Comparison of ENCODE assay signal across 24 cellular contexts in the genomic region with DNA sequence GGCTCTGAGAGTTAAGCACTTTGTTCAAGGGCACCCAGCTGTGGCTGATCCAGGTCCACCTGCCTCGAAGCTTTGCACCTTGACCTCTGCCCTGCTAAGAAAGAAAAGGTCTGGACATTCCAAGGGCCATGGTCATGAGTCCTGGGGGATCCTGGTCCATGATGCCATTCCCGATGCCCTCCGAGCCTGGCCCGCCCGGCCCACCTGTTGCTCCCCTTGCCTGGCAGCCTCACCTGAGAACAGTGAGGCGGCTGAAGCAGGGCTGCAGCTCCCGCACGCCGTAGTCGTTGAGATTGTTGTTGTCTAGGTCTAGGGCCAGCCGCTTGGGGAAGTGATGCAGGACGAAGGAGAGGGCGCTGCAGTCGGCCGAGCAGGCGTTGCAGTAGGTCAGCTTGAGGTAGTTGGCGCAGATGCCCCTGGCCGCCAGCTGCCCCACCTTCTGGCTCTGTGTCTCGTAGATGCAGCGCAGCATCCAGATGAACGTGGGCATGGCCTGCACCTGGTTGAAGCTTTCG.
"Had no signal": no experiment of that assay in that cellular context is flagged by ENCODE, and none has a peak within 500 bp of the region (broad histone marks: within the 10 kb centered on the region; RNA-seq: fewer than 3 reads in every experiment).

No MANE protein-coding gene starts in this region.

- H3K27ac ChIP-seq: breast epithelium, Peyer's patch, RWPE1, SJCRH30 had no signal

- H3K4me3 ChIP-seq: breast epithelium, Peyer's patch, SJCRH30 had no signal

- H3K27me3 ChIP-seq: breast epithelium, Peyer's patch, SJCRH30 had no signal

- H3K9me3 ChIP-seq: breast epithelium, Peyer's patch, SJCRH30 had no signal

- DNase-seq: activated CD4-positive, alpha-beta T cell treated with anti-CD3 and anti-CD28 coated beads for 48 hours; activated CD4-positive, alpha-beta T cell treated with anti-CD3 and anti-CD28 coated beads, Interleukin-2, amount 50 U/mL, for 48 hours; activated CD4-positive, CD25-positive, alpha-beta regulatory T cell treated with anti-CD3 and anti-CD28 coated beads, Interleukin-2, amount 50 U/mL, for 72 hours; activated CD8-positive, alpha-beta memory T cell treated with anti-CD3 and anti-CD28 coated beads, Interleukin-2, amount 10 ng/mL, durations not matched to agents 7 days and 5 days; activated effector memory CD4-positive, alpha-beta T cell treated with Interleukin-2 at 50 U/mL for 16 hours; activated naive CD4-positive, alpha-beta T cell treated with anti-CD3 and anti-CD28 coated beads for 36 hours; activated T-cell treated with anti-CD3 and anti-CD28 coated beads, Interleukin-2, amount 50 U/mL, for 24 hours; aorta; caudate nucleus; Karpas-422; MM.1S; NCI-H146; NCI-H187 treated with DMSO at 0.1 percent for 48 hours; NCI-H2081 treated with DMSO at 0.1 percent for 48 hours; NCI-H226; NCI-H69; NK-92 treated with Interleukin-12 subunit alpha and Interleukin-12 subunit beta, amount 100 ng/mL, for 24 hours; Right ventricle myocardium superior; SJCRH30; T-helper 17 cell; T-helper 9 cell had no signal

- H3K4me1 ChIP-seq: breast epithelium, Peyer's patch, SJCRH30 had no signal
